Comparison of ENCODE assay signal across 21 cellular contexts in the genomic region with DNA sequence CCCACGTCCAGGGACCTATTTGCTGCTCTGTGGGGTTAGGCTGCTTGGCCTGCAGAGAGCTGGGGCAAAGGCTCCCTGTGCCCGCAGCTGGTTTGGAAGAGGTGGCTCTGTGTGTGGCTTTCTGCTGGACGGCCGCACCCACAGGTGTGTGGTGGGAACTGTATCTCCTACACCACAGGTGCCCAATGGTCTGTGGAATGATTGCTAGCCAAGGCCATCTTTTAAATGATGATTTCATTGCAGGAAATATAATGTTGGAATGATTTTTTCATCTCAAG.
DNase-seq lines count a peak whose midpoint lies in the region; ATAC-seq and TF ChIP-seq lines count a peak whose summit lies in the region.
"Had no signal": no experiment of that assay in that cellular context is flagged by ENCODE, and none has a peak within 500 bp of the region (broad histone marks: within the 10 kb centered on the region; RNA-seq: fewer than 3 reads in every experiment).

No MANE protein-coding gene starts in this region.

- no peaks in the 10 kb centered on the region for H3K27me3 ChIP-seq in testis
- H3K27me3 ChIP-seq: BLaER1 treated with 17β-estradiol and CSF1 and Interleukin-3, amounts not matched to agents 10 nM and 100 nM had no signal

- H3K4me1 ChIP-seq in testis, result peaks cover 12% of the 10 kb centered on the region
- H3K4me1 ChIP-seq: BLaER1 treated with 17β-estradiol and CSF1 and Interleukin-3, amounts not matched to agents 10 nM and 100 nM had no signal

- H3K4me3 ChIP-seq in testis, result no peak overlapping the region
- H3K4me3 ChIP-seq: BLaER1 treated with 17β-estradiol and CSF1 and Interleukin-3, amounts not matched to agents 10 nM and 100 nM; GM12878 had no signal

- DNase-seq in activated CD4-positive, CD25-positive, alpha-beta regulatory T cell treated with anti-CD3 and anti-CD28 coated beads, Interleukin-2, amount 50 U/mL, for 72 hours, result peak; percentile 14
- DNase-seq in activated CD4-positive, CD25-positive, alpha-beta regulatory T cell (lab: John Stamatoyannopoulos, UW), result no peak
- peak; percentile 1 for DNase-seq in stimulated activated CD4-positive, alpha-beta T cell treated with anti-CD3 and anti-CD28 coated beads, Interleukin-4, amount 100 ng/mL, for 24 hours
- DNase-seq in stimulated activated CD4-positive, alpha-beta T cell treated with anti-CD3 and anti-CD28 coated beads, Interleukin-2, amount 100 ng/mL, for 48 hours, result no peak
- peak; percentile 5 for DNase-seq in testis
- DNase-seq: 8988T; CD4-positive, alpha-beta memory T cell; DND-41; KBM-7; MM.1S; NCI-H1048; NCI-H1417 treated with DMSO at 0.1 percent for 48 hours; NCI-H187; NCI-H446 treated with DMSO at 0.1 percent for 48 hours; NCI-H526 treated with DMSO at 0.1 percent for 48 hours; OCI-M1 had no signal

- H3K36me3 ChIP-seq in testis (ENCODE audit: low read depth, missing control alignments), result no peaks in the 10 kb centered on the region
- H3K36me3 ChIP-seq: BLaER1 treated with 17β-estradiol and CSF1 and Interleukin-3, amounts not matched to agents 10 nM and 100 nM had no signal

- TF ChIP-seq CTCF in testis (IDR thresholded peaks at IDR 0.05), result no peak

- no peak overlapping the region for H3K27ac ChIP-seq in testis
- H3K27ac ChIP-seq: BLaER1 treated with 17β-estradiol and CSF1 and Interleukin-3, amounts not matched to agents 10 nM and 100 nM had no signal

- TF ChIP-seq POLR2A in testis (IDR thresholded peaks at IDR 0.05), result no peak

- intact Hi-C loops in testis (cut with DNase I; ENCODE audit: low total_unique reads), result no loop called here

- 85 to 94% methylated on average over 4 of the region's 4 CpGs for WGBS in testis, 2 donors

- ATAC-seq in HG02938 (IDR thresholded peaks at IDR 0.05; ENCODE audit: unreplicated experiment) (no peak), HG02759 (IDR thresholded peaks at IDR 0.05; ENCODE audit: unreplicated experiment) (no peak)
- ATAC-seq: GM12878, HepG2 had no signal

- H3K9me3 ChIP-seq in testis, result no peaks in the 10 kb centered on the region
- H3K9me3 ChIP-seq: BLaER1 treated with 17β-estradiol and CSF1 and Interleukin-3, amounts not matched to agents 10 nM and 100 nM had no signal

Comparison
In these comparisons a context has a peak if more than half of its experiments do, and no peak if none do; other contexts are left out.
1. DNase-seq: peak in activated CD4-positive, CD25-positive, alpha-beta regulatory T cell treated with anti-CD3 and anti-CD28 coated beads, Interleukin-2, amount 50 U/mL, for 72 hours (single experiment), stimulated activated CD4-positive, alpha-beta T cell treated with anti-CD3 and anti-CD28 coated beads, Interleukin-4, amount 100 ng/mL, for 24 hours (single experiment) and testis (single experiment); none in activated CD4-positive, CD25-positive, alpha-beta regulatory T cell (0 of 4) and stimulated activated CD4-positive, alpha-beta T cell treated with anti-CD3 and anti-CD28 coated beads, Interleukin-2, amount 100 ng/mL, for 48 hours (0 of 2).